ENCODE assay signal across 9 cellular contexts in the genomic region with DNA sequence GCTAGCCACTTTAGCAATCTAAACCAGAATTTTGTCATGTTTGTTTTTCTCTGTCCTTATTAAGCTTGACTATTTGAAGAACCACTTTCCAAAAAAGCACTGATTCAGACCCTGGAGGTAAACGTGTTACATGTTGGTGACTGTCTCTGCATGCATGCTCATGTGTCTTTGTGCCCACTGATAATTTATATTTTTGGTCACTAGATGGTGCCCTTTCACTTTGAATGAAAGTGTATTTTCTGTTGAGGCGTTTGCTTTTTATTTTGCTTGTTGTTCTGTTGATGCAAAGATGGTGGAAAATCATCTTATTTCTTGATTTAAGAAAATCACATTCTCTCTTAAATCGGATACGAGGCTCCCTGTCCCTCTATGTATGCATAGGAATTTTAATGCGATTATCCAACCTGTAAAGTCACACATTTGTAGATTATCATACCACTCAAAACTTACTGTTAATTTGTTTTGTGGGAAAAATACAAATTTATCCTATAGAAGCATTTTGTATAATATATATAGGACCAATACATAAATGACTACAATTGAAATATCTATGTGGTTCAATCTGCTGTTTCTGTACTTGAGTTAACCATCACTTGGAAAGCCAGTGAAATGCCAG.
DNase-seq lines count a peak whose midpoint lies in the region; ATAC-seq and TF ChIP-seq lines count a peak whose summit lies in the region.
"Had no signal": no experiment of that assay in that cellular context is flagged by ENCODE, and none has a peak within 500 bp of the region (broad histone marks: within the 10 kb centered on the region; RNA-seq: fewer than 3 reads in every experiment).

No MANE protein-coding gene starts in this region.

- H3K9me3 ChIP-seq in GM23248 (ENCODE audit: low read depth), result no peaks in the 10 kb centered on the region
- H3K9me3 ChIP-seq in vagina, result no peaks in the 10 kb centered on the region
- no peaks in the 10 kb centered on the region for H3K9me3 ChIP-seq in MG63

- no peak overlapping the region for H3K4me2 ChIP-seq in GM23248 (ENCODE audit: unreplicated experiment)

- 11 to 12% methylated on average over 5 of the region's 5 CpGs for WGBS in GM23248 (ENCODE audit: low coverage in 1 of 2, low lambda C conversion rate in 2 of 2, missing lambda C conversion rate in 2 of 2), 2 experiments

- in situ Hi-C loops in GM23248 (cut with MboI), result loop anchor here (10.0 to 25.0 kb wide), 4 partner anchors 163 to 805 kb away; no protein-coding TSS in a partner anchor
- in situ Hi-C loops in brain microvascular endothelial cell (cut with HindIII; ENCODE audit: low pct_ligation_motif_present, low sequenced_read_pairs), result no loop called here

- H3K27ac ChIP-seq in GM23248, result peak overlapping the region; percentile 37
- H3K27ac ChIP-seq in brain microvascular endothelial cell, result no peak overlapping the region
- H3K27ac ChIP-seq in vagina, result peak overlapping the region; percentile 30

- H3K36me3 ChIP-seq in GM23248 (ENCODE audit: low read depth) (peaks cover 7% of the 10 kb centered on the region), brain microvascular endothelial cell (replicated peaks) (no peaks in the 10 kb centered on the region), vagina (no peaks in the 10 kb centered on the region), MG63 (no peaks in the 10 kb centered on the region)

- intact Hi-C loops in left colon (cut with DNase I, micrococcal nuclease) (loop anchor here in 1 of 2 donors (10.0 kb wide), 1 partner anchor 173 kb away; no protein-coding TSS in a partner anchor), vagina (cut with DNase I) (no loop called here)

- H4K20me1 ChIP-seq in GM23248 (ENCODE audit: insufficient read depth), result no peaks in the 10 kb centered on the region

- ATAC-seq in left colon, result peak; percentile 40
- no peak for ATAC-seq in HG03460 (IDR thresholded peaks at IDR 0.05; ENCODE audit: unreplicated experiment)
- ATAC-seq: naive thymus-derived CD4-positive, alpha-beta T cell had no signal

- no peaks in the 10 kb centered on the region for H3K9me2 ChIP-seq in GM23248 (ENCODE audit: insufficient read depth)

- peaks cover 53% of the 10 kb centered on the region for H3F3A ChIP-seq in GM23248 (ENCODE audit: insufficient read depth)

- H3K4me3 ChIP-seq in GM23248, result no peak overlapping the region
- no peak overlapping the region for H3K4me3 ChIP-seq in brain microvascular endothelial cell (ENCODE audit: low read depth, low read length)
- H3K4me3 ChIP-seq in vagina, result no peak overlapping the region
- no peak overlapping the region for H3K4me3 ChIP-seq in MG63

- peak overlapping the region; percentile 0; the same call in 1 of the 2 replicates for H3K9ac ChIP-seq in GM23248

- TF ChIP-seq CTCF in brain microvascular endothelial cell (IDR thresholded peaks at IDR 0.05; ENCODE audit: low read depth, low read length, missing control alignments), result peak; percentile 50
- TF ChIP-seq CTCF in vagina (IDR thresholded peaks at IDR 0.05), result peak in 2 of 3 experiments; percentile 54 to 62

- peaks cover 45% of the 10 kb centered on the region for H3K79me2 ChIP-seq in GM23248 (ENCODE audit: insufficient read depth)

- H2AFZ ChIP-seq in GM23248, result no peak overlapping the region

- TF ChIP-seq POLR2A in vagina (IDR thresholded peaks at IDR 0.05), result no peak

- no peaks in the 10 kb centered on the region for H3K27me3 ChIP-seq in GM23248 (replicated peaks; ENCODE audit: insufficient read depth)
- H3K27me3 ChIP-seq in brain microvascular endothelial cell (replicated peaks), result no peaks in the 10 kb centered on the region
- H3K27me3 ChIP-seq in vagina, result no peaks in the 10 kb centered on the region
- no peaks in the 10 kb centered on the region for H3K27me3 ChIP-seq in MG63

- DNase-seq in DMS53 (lab: John Stamatoyannopoulos, UW), result peak; percentile 70
- DNase-seq in GM23248, result peak; percentile 73
- DNase-seq in NCI-H146 (lab: John Stamatoyannopoulos, UW), result peak; percentile 8
- peak; percentile 43 for DNase-seq in brain microvascular endothelial cell
- no peak for DNase-seq in left colon
- no peak for DNase-seq in vagina (ENCODE audit: extremely low spot score in 2 of 2)
- DNase-seq in MG63, result no peak

- peaks cover 72% of the 10 kb centered on the region for H3K4me1 ChIP-seq in GM23248 (ENCODE audit: insufficient read depth)
- peaks cover 16% of the 10 kb centered on the region for H3K4me1 ChIP-seq in vagina

Comparison
In these comparisons a context has a peak if more than half of its experiments do, and no peak if none do; other contexts are left out.
1. DNase-seq: peak in DMS53 (single experiment), GM23248 (single experiment), NCI-H146 (single experiment) and brain microvascular endothelial cell (single experiment); none in left colon (0 of 2), vagina (0 of 2) and MG63 (single experiment).